1 cellular context compared by ENCODE assay signal in genomic region chr2:120486441-120486840, GRCh38.
TF ChIP-seq lines count a peak whose summit lies in the region.

No MANE protein-coding gene starts in this region.

TF ChIP-seq in GM23338, 12 proteins besides CTCF, POLR2A, EP300 and RAD21 (continued from another document):
- TF ChIP-seq REST (IDR thresholded peaks at IDR 0.05; ENCODE audit: unreplicated experiment) = no peak
- TF ChIP-seq ZNF114 (CRISPR knock-in tag; IDR thresholded peaks at IDR 0.05) = no peak
- TF ChIP-seq EZH2phosphoT487 (IDR thresholded peaks at IDR 0.05; ENCODE audit: unreplicated experiment) = no peak
